ENCODE assay signal across 11 cellular contexts in the genomic region with DNA sequence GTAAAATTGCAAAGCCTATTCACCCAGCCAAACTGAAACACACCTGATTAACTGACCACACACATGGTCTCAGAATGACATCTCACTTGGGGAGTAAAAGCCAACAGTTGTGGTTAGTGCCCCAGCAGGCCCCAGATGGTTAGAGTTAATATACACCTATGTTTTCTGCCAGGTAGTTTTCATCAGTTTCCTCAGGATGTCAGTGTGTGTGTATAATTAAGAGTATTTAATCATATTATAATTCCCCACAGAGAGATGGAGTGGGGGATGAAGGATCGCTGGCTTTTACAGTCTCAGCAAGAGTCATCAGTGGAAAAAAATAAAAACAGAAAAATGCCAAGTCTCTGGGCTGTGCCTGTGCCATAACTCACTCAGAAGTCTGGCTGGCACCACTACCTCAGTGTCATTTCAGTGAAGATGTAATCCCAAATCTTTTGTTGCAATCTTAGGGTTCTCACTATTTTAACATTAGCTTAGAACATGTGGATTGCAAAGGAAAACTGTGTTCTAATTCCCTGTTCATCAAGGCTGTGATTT.
DNase-seq lines count a peak whose midpoint lies in the region; ATAC-seq and TF ChIP-seq lines count a peak whose summit lies in the region.
"Had no signal": no experiment of that assay in that cellular context is flagged by ENCODE, and none has a peak within 500 bp of the region (broad histone marks: within the 10 kb centered on the region; RNA-seq: fewer than 3 reads in every experiment).

No MANE protein-coding gene starts in this region.

- H3K4me1 Mint-ChIP-seq in natural killer cell, result peaks cover 47% of the 10 kb centered on the region in 2 donors
- peaks cover 27 to 34% of the 10 kb centered on the region in 2 donors for H3K4me1 Mint-ChIP-seq in natural killer cell treated with Interleukin-12 subunit alpha and Interleukin-12 subunit beta and Interleukin-15 and Interleukin-18, amount 100 ng/mL, for 72 hours (ENCODE audit: low read depth in 2 of 2)

- H3K9me3 ChIP-seq in esophagus muscularis mucosa, result no peaks in the 10 kb centered on the region

- ATAC-seq in natural killer cell (no peak), HG03175 (IDR thresholded peaks at IDR 0.05; ENCODE audit: unreplicated experiment) (peak; percentile 89)
- ATAC-seq in natural killer cell treated with Interleukin-12 subunit alpha and Interleukin-12 subunit beta and Interleukin-15 and Interleukin-18, amount 100 ng/mL, for 72 hours, result no peak

- in situ Hi-C loops in GM13977 (cut with MboI; ENCODE audit: low pct_unique_long_range_greater_than_20kb, low sequenced_read_pairs, unreplicated experiment), result no loop called here

- no peaks in the 10 kb centered on the region for H3K27me3 ChIP-seq in esophagus muscularis mucosa

- 55% methylated on average over 1 of the region's 1 CpG for WGBS in esophagus muscularis mucosa

- no peak for TF ChIP-seq POLR2A in esophagus muscularis mucosa (IDR thresholded peaks at IDR 0.05; ENCODE audit: low read depth)

- no peak overlapping the region for H3K4me3 Mint-ChIP-seq in natural killer cell
- no peak overlapping the region for H3K4me3 Mint-ChIP-seq in natural killer cell treated with Interleukin-12 subunit alpha and Interleukin-12 subunit beta and Interleukin-15 and Interleukin-18, amount 100 ng/mL, for 72 hours

- peak overlapping the region; percentile 65 to 70 for H3K27ac Mint-ChIP-seq in natural killer cell
- H3K27ac Mint-ChIP-seq in natural killer cell treated with Interleukin-12 subunit alpha and Interleukin-12 subunit beta and Interleukin-15 and Interleukin-18, amount 100 ng/mL, for 72 hours, result peak overlapping the region in 1 of 2 donors; percentile 42

- no peaks in the 10 kb centered on the region for H3K27me3 Mint-ChIP-seq in natural killer cell (ENCODE audit: low read depth in 2 of 2)
- H3K27me3 Mint-ChIP-seq in natural killer cell treated with Interleukin-12 subunit alpha and Interleukin-12 subunit beta and Interleukin-15 and Interleukin-18, amount 100 ng/mL, for 72 hours, result no peaks in the 10 kb centered on the region

- no peaks in the 10 kb centered on the region for H3K36me3 Mint-ChIP-seq in natural killer cell
- H3K36me3 Mint-ChIP-seq in natural killer cell treated with Interleukin-12 subunit alpha and Interleukin-12 subunit beta and Interleukin-15 and Interleukin-18, amount 100 ng/mL, for 72 hours, result no peaks in the 10 kb centered on the region

- peak overlapping the region; percentile 2 to 47 (median 42) for H3K27ac ChIP-seq in esophagus muscularis mucosa (replicated peaks in 1 of 4)
- H3K27ac ChIP-seq: C4-2B had no signal

- TF ChIP-seq CTCF in natural killer cell (IDR thresholded peaks at IDR 0.05), result no peak
- no peak for TF ChIP-seq CTCF in esophagus muscularis mucosa (IDR thresholded peaks at IDR 0.05)
- TF ChIP-seq CTCF in GM13977 (IDR thresholded peaks at IDR 0.05; ENCODE audit: extremely low read depth, insufficient read depth, missing control alignments), result no peak

- H3K4me1 ChIP-seq in esophagus muscularis mucosa, result peaks cover 32 to 68% (median 62%) of the 10 kb centered on the region in 4 donors
- H3K4me1 ChIP-seq: parathyroid adenoma had no signal

- H3K4me3 ChIP-seq in esophagus muscularis mucosa, result no peak overlapping the region

- DNase-seq in natural killer cell (no peak), esophagus muscularis mucosa (ENCODE audit: extremely low spot score) (no peak), inferior parietal cortex (ENCODE audit: extremely low spot score) (no peak), pons (ENCODE audit: low spot score) (no peak), GM13977 (ENCODE audit: low spot score) (no peak)
- no peak for DNase-seq in natural killer cell treated with Interleukin-12 subunit alpha and Interleukin-12 subunit beta and Interleukin-15 and Interleukin-18, amount 100 ng/mL, for 72 hours (ENCODE audit: low spot score)
- DNase-seq in stimulated activated CD4-positive, alpha-beta T cell treated with anti-CD3 and anti-CD28 coated beads, Interleukin-1b, Interleukin-23, amount 100 ng/mL, for 48 hours, result no peak
- DNase-seq: NCI-H82 had no signal

- no peaks in the 10 kb centered on the region for H3K36me3 ChIP-seq in esophagus muscularis mucosa

- intact Hi-C loops in natural killer cell (cut with micrococcal nuclease), result no loop called here
- intact Hi-C loops in esophagus muscularis mucosa (cut with DNase I), result no loop called here

- H3K9me3 Mint-ChIP-seq in natural killer cell, result no peaks in the 10 kb centered on the region
- no peaks in the 10 kb centered on the region for H3K9me3 Mint-ChIP-seq in natural killer cell treated with Interleukin-12 subunit alpha and Interleukin-12 subunit beta and Interleukin-15 and Interleukin-18, amount 100 ng/mL, for 72 hours

- no peak for TF ChIP-seq EP300 in esophagus muscularis mucosa (IDR thresholded peaks at IDR 0.05)
